In the genomic region with DNA sequence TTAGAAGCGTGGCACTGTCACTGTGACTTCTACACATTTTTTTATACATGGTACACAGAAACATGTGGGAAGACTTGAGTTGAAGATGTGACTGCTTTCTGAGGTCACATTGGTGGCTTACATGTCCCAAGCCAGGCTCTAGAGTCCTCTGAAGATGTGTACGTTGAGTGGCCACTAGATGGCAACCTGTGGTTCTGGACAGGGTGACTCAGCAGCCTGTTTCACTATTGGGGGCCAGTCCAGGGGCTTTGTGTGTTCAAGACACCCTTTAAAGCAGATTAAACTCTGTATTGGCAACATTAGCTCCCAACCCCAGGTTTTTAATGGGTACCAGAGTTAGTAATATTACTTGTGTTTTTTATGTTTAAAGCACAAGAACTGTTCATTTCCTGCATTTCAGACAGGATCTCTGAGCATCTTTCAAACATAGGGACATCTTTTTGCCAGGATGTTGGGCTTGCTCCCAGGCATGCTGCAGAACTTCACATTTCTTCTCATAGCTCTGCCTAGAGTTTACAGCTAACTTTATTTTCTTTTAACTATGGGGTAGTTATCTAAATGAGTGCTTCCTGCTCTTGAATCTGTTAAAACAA, we compare ENCODE assay signal across 1 cellular context.
TF ChIP-seq lines count a peak whose summit lies in the region.

No MANE protein-coding gene starts in this region.

TF ChIP-seq in endothelial cell of umbilical vein, 7 proteins besides CTCF, POLR2A, EP300 and RAD21:
- TF ChIP-seq FOS (IDR thresholded peaks at IDR 0.05; ENCODE audit: borderline replicate concordance, insufficient read depth, low read length) (peak; percentile 77), GATA2 (IDR thresholded peaks at IDR 0.05; ENCODE audit: insufficient read depth, insufficient read length, low read depth, low read length) (no peak)
